Comparison of ENCODE assay signal across 14 cellular contexts in the genomic region with DNA sequence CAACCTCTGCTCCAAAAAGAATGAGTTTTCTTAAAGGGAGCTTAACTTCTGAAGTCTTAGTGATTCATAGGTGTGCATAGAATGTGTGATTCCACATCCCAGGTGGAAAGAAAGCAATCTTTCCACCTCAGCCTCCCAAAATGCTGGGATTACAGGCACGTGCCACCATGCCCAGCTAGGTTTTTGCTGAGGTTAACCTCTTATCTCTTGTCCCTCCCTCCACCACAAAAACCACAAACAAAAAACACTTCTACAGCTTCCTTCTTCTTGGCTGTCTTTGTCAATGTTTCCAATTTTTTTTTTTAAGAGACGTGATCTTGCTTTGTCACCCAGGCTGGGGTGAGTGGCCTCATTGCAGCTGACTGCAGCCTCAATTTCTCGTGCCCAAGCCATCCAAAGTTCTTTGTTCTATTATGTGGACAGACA. TPM values are rescaled to one million over a fixed set of nuclear protein-coding genes. Genes with fewer than 3 reads are reported as not detected.
A peak's percentile ranks its signal among the peaks of the same experiment; 100 is the strongest.
DNase-seq lines count a peak whose midpoint lies in the region; ATAC-seq, FAIRE-seq and TF ChIP-seq lines count a peak whose summit lies in the region.
"Had no signal": no experiment of that assay in that cellular context is flagged by ENCODE, and none has a peak within 500 bp of the region (broad histone marks: within the 10 kb centered on the region; RNA-seq: fewer than 3 reads in every experiment).

No MANE protein-coding gene starts in this region.

- peaks cover 12% of the 10 kb centered on the region for H3K36me3 Mint-ChIP-seq in activated naive CD4-positive, alpha-beta T cell treated with anti-CD3 and anti-CD28 coated beads for 36 hours (ENCODE audit: low read depth)

- no peak for FAIRE-seq in GM12892 (lab: Jason Lieb, UNC)
- FAIRE-seq: A549 had no signal

- peaks cover 21% of the 10 kb centered on the region for H3K36me3 ChIP-seq in PC-9 (ENCODE audit: low read depth)
- peaks cover 12% of the 10 kb centered on the region for H3K36me3 ChIP-seq in neutrophil
- H3K36me3 ChIP-seq: ovary had no signal

- peaks cover 26% of the 10 kb centered on the region for H3F3A ChIP-seq in PC-9 (ENCODE audit: insufficient read depth, low read depth)

- no peak overlapping the region for H3K4me3 Mint-ChIP-seq in activated naive CD4-positive, alpha-beta T cell treated with anti-CD3 and anti-CD28 coated beads for 36 hours

- no peaks in the 10 kb centered on the region for H3K79me2 ChIP-seq in PC-9 (ENCODE audit: low read depth)

- peak; percentile 58 to 78 for ATAC-seq in activated CD4-positive, CD25-positive, alpha-beta regulatory T cell treated with anti-CD3 and anti-CD28 coated beads, Interleukin-2, amount 50 U/mL, for 24 hours
- no peak for ATAC-seq in GM18517 (IDR thresholded peaks at IDR 0.05; ENCODE audit: unreplicated experiment)
- ATAC-seq: A549 had no signal

- H4K20me1 ChIP-seq in PC-9 (ENCODE audit: insufficient read depth): peaks cover 14% of the 10 kb centered on the region

- no peak overlapping the region for H2AFZ ChIP-seq in PC-9

- H3K27ac ChIP-seq in PC-9 (peak overlapping the region; percentile 16; the same call in 1 of the 2 replicates), neutrophil (peak overlapping the region; percentile 88)
- H3K27ac ChIP-seq: A549, ovary had no signal

- CTCF ChIA-PET in PC-9 (lab: Charles Lee): interaction anchor here (0.6 kb wide), 1 partner anchor 76 kb away, joined by 3 read pairs; no protein-coding TSS in a partner anchor
- CTCF ChIA-PET in activated naive CD4-positive, alpha-beta T cell treated with anti-CD3 and anti-CD28 coated beads for 36 hours (lab: Charles Lee): interaction anchor here (1.0 to 1.2 kb wide), 2 partner anchors 9 to 179 kb away, joined by 3 read pairs; no protein-coding TSS in a partner anchor

- TF ChIP-seq CTCF in PC-9 (conservative IDR thresholded peaks at IDR 0.05) (no peak), neutrophil (IDR thresholded peaks at IDR 0.05) (no peak)

- no peak overlapping the region for H3K27ac Mint-ChIP-seq in activated naive CD4-positive, alpha-beta T cell treated with anti-CD3 and anti-CD28 coated beads for 36 hours

- BruUV-seq in PC-9 (replicated peaks; lab: Mats Ljungman, UMichigan): no TSS peak

- no peaks in the 10 kb centered on the region for H3K9me3 Mint-ChIP-seq in activated naive CD4-positive, alpha-beta T cell treated with anti-CD3 and anti-CD28 coated beads for 36 hours

- peaks cover 13% of the 10 kb centered on the region for H3K4me1 Mint-ChIP-seq in activated naive CD4-positive, alpha-beta T cell treated with anti-CD3 and anti-CD28 coated beads for 36 hours (ENCODE audit: low read depth)

- POLR2A ChIA-PET in PC-9 (lab: Charles Lee; ENCODE audit: unreplicated experiment): interaction anchor here (0.6 to 0.9 kb wide), 5 partner anchors 8 to 1134 kb away, joined by 4 to 17 read pairs (median 4); a partner anchor contains a TSS

- H3K4me1 ChIP-seq in PC-9 (replicated peaks; ENCODE audit: insufficient read depth) (peaks cover 17% of the 10 kb centered on the region), neutrophil (ENCODE audit: control insufficient read depth in 1 of 2, insufficient read depth in 1 of 2, low read depth in 1 of 2, low read length in 1 of 2) (peaks cover 25 to 37% of the 10 kb centered on the region in 2 experiments)
- H3K4me1 ChIP-seq: A549 had no signal

- H3K4me2 ChIP-seq in PC-9: peak overlapping the region; percentile 3; the same call in 1 of the 2 replicates
- H3K4me2 ChIP-seq: A549 had no signal

- H3K27me3 Mint-ChIP-seq in activated naive CD4-positive, alpha-beta T cell treated with anti-CD3 and anti-CD28 coated beads for 36 hours (ENCODE audit: low read depth): no peaks in the 10 kb centered on the region

- no peak for TF ChIP-seq POLR2A in GM12892 (IDR thresholded peaks at IDR 0.05; ENCODE audit: low read depth, low read length)

- no peak for DNase-seq in activated CD4-positive, CD25-positive, alpha-beta regulatory T cell treated with anti-CD3 and anti-CD28 coated beads, Interleukin-2, amount 50 U/mL, for 72 hours
- DNase-seq in PC-9: peak; percentile 40 to 72
- DNase-seq in activated naive CD4-positive, alpha-beta T cell treated with anti-CD3 and anti-CD28 coated beads for 36 hours: peak; percentile 41
- no peak for DNase-seq in 8988T
- DNase-seq in GM12892 (ENCODE audit: insufficient read length): no peak
- DNase-seq: activated CD4-positive, CD25-positive, alpha-beta regulatory T cell; cortex of kidney; hypothalamus; NCI-H774; ovary had no signal

- H3K9me2 ChIP-seq in PC-9 (ENCODE audit: insufficient read depth): no peaks in the 10 kb centered on the region

- H3K27me3 ChIP-seq in PC-9 (ENCODE audit: insufficient read depth, low read depth): no peaks in the 10 kb centered on the region
- H3K27me3 ChIP-seq in neutrophil: no peaks in the 10 kb centered on the region
- H3K27me3 ChIP-seq: ovary had no signal

- intact Hi-C loops in PC-9 (cut with micrococcal nuclease; ENCODE audit: unreplicated experiment): no loop called here
- intact Hi-C loops in activated naive CD4-positive, alpha-beta T cell treated with anti-CD3 and anti-CD28 coated beads for 36 hours (cut with micrococcal nuclease): no loop called here

- H3K4me3 ChIP-seq in PC-9: no peak overlapping the region
- peak overlapping the region; percentile 31 to 47 for H3K4me3 ChIP-seq in neutrophil (ENCODE audit: low read depth in 1 of 2, low read length in 1 of 2)
- H3K4me3 ChIP-seq: A549, ovary had no signal

- H3K9me3 ChIP-seq in PC-9 (ENCODE audit: insufficient read depth, low read depth): no peaks in the 10 kb centered on the region
- no peaks in the 10 kb centered on the region for H3K9me3 ChIP-seq in neutrophil
- H3K9me3 ChIP-seq: A549, ovary had no signal

RNA-seq across cellular contexts. Expression of a gene that starts 8.1 kb away (rescaled TPM):
- 83.1 and 132 TPM in 2 replicates for total RNA-seq in PC-9 (2021)
- 10 to 100 TPM; 86.1 to 88.9 TPM for total RNA-seq in activated naive CD4-positive, alpha-beta T cell treated with anti-CD3 and anti-CD28 coated beads for 36 hours
- polyA plus RNA-seq in GM12892 (2012; ENCODE audit: missing spikeins): 62.6 TPM

Comparison
In these comparisons a context has a peak if more than half of its experiments do, and no peak if none do; other contexts are left out.
1. DNase-seq: peak in PC-9 (2 of 2) and activated naive CD4-positive, alpha-beta T cell treated with anti-CD3 and anti-CD28 coated beads for 36 hours (single experiment); none in activated CD4-positive, CD25-positive, alpha-beta regulatory T cell treated with anti-CD3 and anti-CD28 coated beads, Interleukin-2, amount 50 U/mL, for 72 hours (single experiment), 8988T (single experiment) and GM12892 (single experiment).